15 cellular contexts compared by ENCODE assay signal in genomic region chr6:168192901-168193815, GRCh38.
"Had no signal": no experiment of that assay in that cellular context is flagged by ENCODE, and none has a peak within 500 bp of the region (broad histone marks: within the 10 kb centered on the region; RNA-seq: fewer than 3 reads in every experiment).

No MANE protein-coding gene starts in this region.

- H3K36me3 ChIP-seq: lower lobe of right lung, thyroid gland had no signal

- FAIRE-seq: TTC549 had no signal

- H3K9ac ChIP-seq: parathyroid adenoma had no signal

- H3K27me3 ChIP-seq: foreskin keratinocyte, thyroid gland had no signal

- DNase-seq: activated CD4-positive, alpha-beta T cell treated with anti-CD3 and anti-CD28 coated beads, Interleukin-2, amount 10 ng/mL, durations not matched to agents 7 days and 5 days; activated CD8-positive, alpha-beta memory T cell treated with anti-CD3 and anti-CD28 coated beads for 24 hours; activated naive CD4-positive, alpha-beta T cell; activated naive CD8-positive, alpha-beta T cell treated with anti-CD3 and anti-CD28 coated beads, Interleukin-2, amount 10 ng/mL, durations not matched to agents 7 days and 5 days; activated T-cell treated with anti-CD3 and anti-CD28 coated beads for 4 hours; effector memory CD4-positive, alpha-beta T cell; foreskin keratinocyte; lower lobe of right lung; stimulated activated CD4-positive, alpha-beta T cell treated with anti-CD3 and anti-CD28 coated beads, Interleukin-12 subunit alpha, Interleukin-12 subunit beta, amount 100 ng/mL, for 4 hours; stimulated activated CD4-positive, alpha-beta T cell treated with anti-CD3 and anti-CD28 coated beads, Interleukin-2, amount 100 ng/mL, for 24 hours; SW 1271; thyroid gland had no signal

- H3K4me3 ChIP-seq: lower lobe of right lung, thyroid gland had no signal

- H2AFZ ChIP-seq: parathyroid adenoma had no signal

- H3K9me3 ChIP-seq: lower lobe of right lung, thyroid gland had no signal

- ATAC-seq: foreskin keratinocyte; lower lobe of right lung; stimulated activated memory B cell treated with anti-CD40 and anti-IgM and Interleukin-4, amounts not matched to agents 10 μg/mL and 1 μg/mL and 100 μg/mL, for 72 hours had no signal

- H3K4me1 ChIP-seq: foreskin keratinocyte, parathyroid adenoma, thyroid gland had no signal

- H3K27ac ChIP-seq: foreskin keratinocyte, lower lobe of right lung, parathyroid adenoma, thyroid gland had no signal

- H3K79me2 ChIP-seq: parathyroid adenoma had no signal
